Comparison of ENCODE assay signal across 24 cellular contexts in genomic region chr1:94551449-94551848, GRCh38. TPM values are rescaled to one million over a fixed set of nuclear protein-coding genes. Genes with fewer than 3 reads are reported as not detected.
A peak's percentile ranks its signal among the peaks of the same experiment; 100 is the strongest.
DNase-seq lines count a peak whose midpoint lies in the region; ATAC-seq and TF ChIP-seq lines count a peak whose summit lies in the region.
"Had no signal": no experiment of that assay in that cellular context is flagged by ENCODE, and none has a peak within 500 bp of the region (broad histone marks: within the 10 kb centered on the region; RNA-seq: fewer than 3 reads in every experiment).

No MANE protein-coding gene starts in this region.

- H3K27me3 ChIP-seq in heart right ventricle (no peaks in the 10 kb centered on the region), right cardiac atrium (ENCODE audit: control insufficient read depth, insufficient read depth) (no peaks in the 10 kb centered on the region), endodermal cell (ENCODE audit: control insufficient read depth, insufficient read depth, low read length, poor library complexity, severe bottlenecking) (no peaks in the 10 kb centered on the region), ovary (no peaks in the 10 kb centered on the region)
- H3K27me3 ChIP-seq: foreskin keratinocyte had no signal

- peaks cover 58% of the 10 kb centered on the region for H3K4me1 Mint-ChIP-seq in endodermal cell
- H3K4me1 Mint-ChIP-seq: activated CD4-positive, alpha-beta T cell treated with anti-CD3 and anti-CD28 coated beads for 36 hours; CD8-positive, alpha-beta memory T cell; naive thymus-derived CD8-positive, alpha-beta T cell had no signal

- intact Hi-C loops in heart right ventricle (cut with DNase I) (no loop called here), right cardiac atrium (cut with DNase I) (no loop called here), ovary (cut with DNase I) (no loop called here)

- no peak overlapping the region for H3K27ac Mint-ChIP-seq in endodermal cell
- H3K27ac Mint-ChIP-seq: activated CD4-positive, alpha-beta T cell treated with anti-CD3 and anti-CD28 coated beads for 36 hours; CD8-positive, alpha-beta memory T cell had no signal

- no peaks in the 10 kb centered on the region for H3K36me3 Mint-ChIP-seq in endodermal cell (ENCODE audit: low read depth)
- H3K36me3 Mint-ChIP-seq: CD8-positive, alpha-beta memory T cell; naive thymus-derived CD8-positive, alpha-beta T cell had no signal

- TF ChIP-seq EP300 in ovary (IDR thresholded peaks at IDR 0.05), result no peak

- ATAC-seq in heart right ventricle (peak in 5 of 8 donors; percentile 20 to 38 (median 33)), right cardiac atrium (no peak)
- ATAC-seq: activated CD4-positive, alpha-beta T cell treated with anti-CD3 and anti-CD28 coated beads for 36 hours; activated T-cell treated with anti-CD3 and anti-CD28 coated beads, Interleukin-2, amount 50 U/mL, for 4 hours; naive thymus-derived CD8-positive, alpha-beta T cell had no signal

- TF ChIP-seq CTCF in heart right ventricle (IDR thresholded peaks at IDR 0.05) (no peak), endodermal cell (conservative IDR thresholded peaks at IDR 0.05) (no peak), ovary (IDR thresholded peaks at IDR 0.05) (no peak)

- no peak overlapping the region for H3K27ac ChIP-seq in heart right ventricle
- no peak overlapping the region for H3K27ac ChIP-seq in right cardiac atrium (ENCODE audit: low read length)
- no peak overlapping the region for H3K27ac ChIP-seq in endodermal cell (ENCODE audit: low read depth, low read length)
- H3K27ac ChIP-seq in ovary, result peak overlapping the region; percentile 49 to 66
- H3K27ac ChIP-seq in urinary bladder (ENCODE audit: low read depth), result peak overlapping the region; percentile 77
- H3K27ac ChIP-seq: foreskin keratinocyte had no signal

- no peaks in the 10 kb centered on the region for H3K9me3 ChIP-seq in heart right ventricle
- no peaks in the 10 kb centered on the region for H3K9me3 ChIP-seq in right cardiac atrium (ENCODE audit: control insufficient read depth, low read length)
- peaks cover 10% of the 10 kb centered on the region for H3K9me3 ChIP-seq in endodermal cell (ENCODE audit: control insufficient read depth, low read length)
- H3K9me3 ChIP-seq in ovary, result no peaks in the 10 kb centered on the region

- H3K4me3 ChIP-seq in heart right ventricle, result no peak overlapping the region
- no peak overlapping the region for H3K4me3 ChIP-seq in right cardiac atrium (ENCODE audit: low read length)
- H3K4me3 ChIP-seq in endodermal cell (ENCODE audit: low read length), result peak overlapping the region; percentile 33
- no peak overlapping the region for H3K4me3 ChIP-seq in ovary
- H3K4me3 ChIP-seq in urinary bladder (ENCODE audit: low read depth, low read length), result no peak overlapping the region
- H3K4me3 ChIP-seq: skin epidermis had no signal

- whole genome bisulfite sequencing in heart right ventricle, 2 donors, result 82 to 86% methylated on average over 7 of the region's 7 CpGs
- WGBS in right cardiac atrium, result 90% methylated on average over 7 of the region's 7 CpGs
- 93 to 96% methylated on average over 6 to 7 of the region's 7 CpGs for WGBS in endodermal cell (ENCODE audit: insufficient coverage in 1 of 2, insufficient read length in 1 of 2), 2 experiments
- WGBS in ovary, 3 donors, result 94 to 96% (median 94%) methylated on average over 7 of the region's 7 CpGs
- WGBS in urinary bladder, result 73% methylated on average over 7 of the region's 7 CpGs

- H3K4me1 ChIP-seq in heart right ventricle (peaks cover 0 to 11% (median 3%) of the 10 kb centered on the region in 9 donors), right cardiac atrium (ENCODE audit: control insufficient read depth, insufficient read depth, low read length) (no peaks in the 10 kb centered on the region), endodermal cell (ENCODE audit: control insufficient read depth, insufficient read depth, low read length) (peaks cover 31% of the 10 kb centered on the region), ovary (ENCODE audit: insufficient read depth) (peaks cover 16% of the 10 kb centered on the region), urinary bladder (ENCODE audit: insufficient read depth) (no peaks in the 10 kb centered on the region)

- peak overlapping the region; percentile 6 for H3K4me3 Mint-ChIP-seq in endodermal cell
- H3K4me3 Mint-ChIP-seq: activated CD4-positive, alpha-beta T cell treated with anti-CD3 and anti-CD28 coated beads for 36 hours; activated T-cell treated with anti-CD3 and anti-CD28 coated beads, Interleukin-2, amount 50 U/mL, for 4 hours; CD8-positive, alpha-beta memory T cell; naive thymus-derived CD8-positive, alpha-beta T cell had no signal

- peaks cover 4% of the 10 kb centered on the region for H3K9me3 Mint-ChIP-seq in endodermal cell
- H3K9me3 Mint-ChIP-seq: activated T-cell treated with anti-CD3 and anti-CD28 coated beads, Interleukin-2, amount 50 U/mL, for 4 hours; CD8-positive, alpha-beta memory T cell; naive thymus-derived CD8-positive, alpha-beta T cell had no signal

- no peaks in the 10 kb centered on the region for H3K27me3 Mint-ChIP-seq in endodermal cell (ENCODE audit: insufficient read depth)

- H3K9ac ChIP-seq in endodermal cell (ENCODE audit: extremely low read depth, low read length, poor library complexity, severe bottlenecking), result no peak overlapping the region

- no peak for TF ChIP-seq POLR2A in ovary (IDR thresholded peaks at IDR 0.05)

- no peaks in the 10 kb centered on the region for H3K36me3 ChIP-seq in heart right ventricle
- no peaks in the 10 kb centered on the region for H3K36me3 ChIP-seq in endodermal cell (ENCODE audit: control insufficient read depth, insufficient read depth, low read length)
- H3K36me3 ChIP-seq in ovary, result no peaks in the 10 kb centered on the region
- H3K36me3 ChIP-seq in urinary bladder (ENCODE audit: insufficient read depth), result no peaks in the 10 kb centered on the region

- no peak for DNase-seq in heart right ventricle
- DNase-seq in right cardiac atrium, result no peak
- DNase-seq in endodermal cell, result no peak
- no peak for DNase-seq in ovary
- DNase-seq in EL, result no peak
- DNase-seq in stimulated activated CD4-positive, alpha-beta T cell treated with anti-CD3 and anti-CD28 coated beads, Interleukin-4, amount 100 ng/mL, for 4 hours, result no peak
- no peak for DNase-seq in T-helper 2 cell
- DNase-seq: activated CD4-positive, alpha-beta T cell treated with anti-CD3 and anti-CD28 coated beads for 36 hours; activated CD8-positive, alpha-beta memory T cell treated with anti-CD3 and anti-CD28 coated beads for 24 hours; activated naive CD4-positive, alpha-beta T cell; activated T-cell treated with anti-CD3 and anti-CD28 coated beads, Interleukin-2, amount 50 U/mL, for 4 hours; amniotic stem cell; CD8-positive, alpha-beta memory T cell; central memory CD4-positive, alpha-beta T cell; DMS79; naive thymus-derived CD8-positive, alpha-beta T cell; NCI-H187 treated with DMSO at 0.1 percent for 48 hours; NCI-H2227 treated with DMSO at 0.1 percent for 48 hours; posterior cingulate gyrus; stimulated activated CD4-positive, alpha-beta T cell treated with anti-CD3 and anti-CD28 coated beads, Interleukin-2, amount 100 ng/mL, for 24 hours; stimulated activated naive CD4-positive, alpha-beta T cell had no signal

RNA-seq across cellular contexts. Expression of gene F3, which starts 9.9 kb away (rescaled TPM):
- total RNA-seq in heart right ventricle, result 10 to 100 TPM; 20.4 to 99.0 (median 48.5) TPM
- 10 to 100 TPM; 20.6 to 30.9 TPM for polyA plus RNA-seq in heart right ventricle
- 10 to 100 TPM; 18.8 to 26.4 (median 20.0) TPM for total RNA-seq in right cardiac atrium
- 16.7 TPM for polyA plus RNA-seq in right cardiac atrium
- total RNA-seq in endodermal cell, result 10 to 100 TPM; 27.6 to 38.1 TPM
- 13.1 TPM for polyA plus RNA-seq in endodermal cell (2013, experiment 1 of 2)
- 11.4 TPM for polyA plus RNA-seq in endodermal cell (2013, experiment 2 of 2)
- 100 to 1,000 TPM in 4 of 7 donors, 10 to 100 TPM in 3; 38.5 to 365 (median 112) TPM for total RNA-seq in ovary
- 10 to 100 TPM; 29.0 to 32.4 TPM for polyA plus RNA-seq in ovary
- 9.7 TPM for total RNA-seq in urinary bladder
- 97.0 TPM for polyA plus RNA-seq in urinary bladder
- total RNA-seq: naive thymus-derived CD8-positive, alpha-beta T cell had no signal
- polyA plus RNA-seq: CD8-positive, alpha-beta memory T cell; naive thymus-derived CD8-positive, alpha-beta T cell had no signal

Comparison
In these comparisons a context has a peak if more than half of its experiments do, and no peak if none do; other contexts are left out.
1. ATAC-seq: peak in heart right ventricle (5 of 8); none in right cardiac atrium (0 of 2).
2. H3K27ac ChIP-seq: peak in ovary (2 of 2) and urinary bladder (single experiment); none in heart right ventricle (0 of 10), right cardiac atrium (single experiment) and endodermal cell (single experiment).